ENCODE assay signal across 2 cellular contexts in genomic region chr16:87837627-87838289, GRCh38.
A peak's percentile ranks its signal among the peaks of the same experiment; 100 is the strongest.
TF ChIP-seq lines count a peak whose summit lies in the region.

No MANE protein-coding gene starts in this region.

TF ChIP-seq in IMR-90, 13 proteins besides CTCF, POLR2A, EP300 and RAD21:
- TF ChIP-seq MXI1 (IDR thresholded peaks at IDR 0.05; ENCODE audit: borderline replicate concordance, low read depth, low read length) (no peak), BHLHE40 (IDR thresholded peaks at IDR 0.05; ENCODE audit: low read depth, low read length) (no peak), RFX5 (IDR thresholded peaks at IDR 0.05; ENCODE audit: low read depth, low read length) (no peak), NFE2L2 (IDR thresholded peaks at IDR 0.05; ENCODE audit: low read depth, low read length) (no peak), SMC3 (IDR thresholded peaks at IDR 0.05; ENCODE audit: low read depth, low read length) (no peak), USF2 (IDR thresholded peaks at IDR 0.05; ENCODE audit: low read depth, low read length) (no peak), ELK1 (IDR thresholded peaks at IDR 0.05; ENCODE audit: borderline replicate concordance, low read depth, low read length) (no peak), MAFK (IDR thresholded peaks at IDR 0.05; ENCODE audit: low read depth, low read length) (no peak), RCOR1 (IDR thresholded peaks at IDR 0.05; ENCODE audit: insufficient replicate concordance, low read length) (no peak), FOS (IDR thresholded peaks at IDR 0.05; ENCODE audit: low read depth, low read length) (no peak), MAZ (IDR thresholded peaks at IDR 0.05; ENCODE audit: borderline replicate concordance, low read depth, low read length) (no peak), CHD1 (IDR thresholded peaks at IDR 0.05; ENCODE audit: low read depth, low read length) (no peak), CEBPB (IDR thresholded peaks at IDR 0.05; ENCODE audit: low read depth, low read length) (no peak)

TF ChIP-seq in H1, 55 proteins besides CTCF, POLR2A, EP300 and RAD21:
- TF ChIP-seq BCL11A (IDR thresholded peaks at IDR 0.05; ENCODE audit: low read depth in 2 of 2, low read length in 2 of 2) (no peak), SP1 (IDR thresholded peaks at IDR 0.05; ENCODE audit: low read depth, low read length) (peak; percentile 38; the same call in 1 of the 2 replicates), CTBP2 (IDR thresholded peaks at IDR 0.05; ENCODE audit: borderline replicate concordance, insufficient read depth, insufficient read length, low read length) (no peak), SIN3A (conservative IDR thresholded peaks at IDR 0.05 in 1 of 2, IDR thresholded peaks at IDR 0.05 in 1 of 2; ENCODE audit: low read depth in 1 of 2, low read length in 2 of 2) (peak in 1 of 2 experiments; percentile 43; a peak in 1 of 4 replicates), RNF2 (IDR thresholded peaks at IDR 0.05; ENCODE audit: borderline replicate concordance, low read depth, low read length, missing control alignments, poor library complexity, severe bottlenecking) (no peak)
